10 cellular contexts compared by ENCODE assay signal in genomic region chr1:214259353-214259982, GRCh38. TPM values are rescaled to one million over a fixed set of nuclear protein-coding genes. Genes with fewer than 3 reads are reported as not detected.
DNase-seq lines count a peak whose midpoint lies in the region; ATAC-seq and TF ChIP-seq lines count a peak whose summit lies in the region.
"Had no signal": no experiment of that assay in that cellular context is flagged by ENCODE, and none has a peak within 500 bp of the region (broad histone marks: within the 10 kb centered on the region; RNA-seq: fewer than 3 reads in every experiment).

No MANE protein-coding gene starts in this region.

- no peak overlapping the region for H4K91ac ChIP-seq in mesenchymal stem cell (ENCODE audit: low read length)

- no peak overlapping the region for H3K27ac ChIP-seq in mesenchymal stem cell (ENCODE audit: low read length, poor library complexity, severe bottlenecking)
- H3K27ac ChIP-seq in transverse colon: no peak overlapping the region

- TF ChIP-seq EP300 in transverse colon (IDR thresholded peaks at IDR 0.05; ENCODE audit: low read depth): no peak

- no peak overlapping the region for H2BK120ac ChIP-seq in mesenchymal stem cell (ENCODE audit: low read depth, low read length)

- H3K18ac ChIP-seq in mesenchymal stem cell (ENCODE audit: low read depth in 1 of 2, low read length in 2 of 2): no peak overlapping the region

- no peak overlapping the region for H3K23ac ChIP-seq in mesenchymal stem cell (ENCODE audit: low read length in 2 of 2)

- H3K4me3 ChIP-seq in mesenchymal stem cell (ENCODE audit: insufficient read depth in 1 of 2, low read depth in 1 of 2, low read length in 2 of 2): no peak overlapping the region
- H3K4me3 ChIP-seq in transverse colon: no peak overlapping the region

- H2BK12ac ChIP-seq in mesenchymal stem cell (ENCODE audit: low read length in 2 of 2): no peak overlapping the region

- no peak overlapping the region for H3K14ac ChIP-seq in mesenchymal stem cell (ENCODE audit: low read length in 2 of 2)

- H3K27me3 ChIP-seq in mesenchymal stem cell (ENCODE audit: control insufficient read depth in 1 of 2, insufficient read depth in 1 of 2, low read length in 2 of 2): no peaks in the 10 kb centered on the region
- H3K27me3 ChIP-seq in transverse colon: peaks cover 44% of the 10 kb centered on the region

- peak overlapping the region; percentile 10 for H2AFZ ChIP-seq in mesenchymal stem cell (ENCODE audit: low read depth, low read length)

- no peak for TF ChIP-seq CTCF in transverse colon (IDR thresholded peaks at IDR 0.05)

- ATAC-seq in GM18907 (IDR thresholded peaks at IDR 0.05; ENCODE audit: unreplicated experiment): peak; percentile 60
- peak; percentile 37 for ATAC-seq in HG02884 (IDR thresholded peaks at IDR 0.05; ENCODE audit: unreplicated experiment)
- no peak for ATAC-seq in Right ventricle myocardium superior (ENCODE audit: poor library complexity)

- H3K79me1 ChIP-seq in mesenchymal stem cell (replicated peaks; ENCODE audit: low read length, poor library complexity, severe bottlenecking): no peaks in the 10 kb centered on the region

- in situ Hi-C loops in transverse colon (cut with MboI; ENCODE audit: low pct_ligation_motif_present in 1 of 4, low pct_unique_long_range_greater_than_20kb in 1 of 4, low sequenced_read_pairs in 3 of 4): loop anchor here in 1 of 4 donors (25.0 kb wide), 1 partner anchor 328 kb away; no protein-coding TSS in a partner anchor

- no peak overlapping the region for H3K4ac ChIP-seq in mesenchymal stem cell (ENCODE audit: low read depth in 1 of 2, low read length in 2 of 2)

- H2AK5ac ChIP-seq in mesenchymal stem cell (ENCODE audit: low read length, severe bottlenecking): no peak overlapping the region

- no peaks in the 10 kb centered on the region for H3K36me3 ChIP-seq in mesenchymal stem cell (ENCODE audit: control insufficient read depth in 1 of 2, insufficient read depth in 2 of 2, low read depth in 1 of 2, low read length in 2 of 2)
- no peaks in the 10 kb centered on the region for H3K36me3 ChIP-seq in transverse colon

- intact Hi-C loops in transverse colon (cut with DNase I; ENCODE audit: low total_unique reads): no loop called here
- intact Hi-C loops in Right ventricle myocardium superior (cut with DNase I): no loop called here

- WGBS in mesenchymal stem cell: 53% methylated on average over 2 of the region's 2 CpGs
- WGBS in transverse colon (ENCODE audit: low coverage in 1 of 2), 2 donors: 45 to 71% methylated on average over 2 of the region's 2 CpGs

- H3K4me1 ChIP-seq in mesenchymal stem cell (ENCODE audit: control insufficient read depth, insufficient read depth, low read depth, low read length) (peaks cover 6% of the 10 kb centered on the region), transverse colon (no peaks in the 10 kb centered on the region)

- no peak overlapping the region for H2BK5ac ChIP-seq in mesenchymal stem cell (ENCODE audit: low read depth, low read length, poor library complexity, severe bottlenecking)

- H3K4me2 ChIP-seq in mesenchymal stem cell (ENCODE audit: low read length, poor library complexity, severe bottlenecking): no peak overlapping the region

- no peak for TF ChIP-seq POLR2A in transverse colon (IDR thresholded peaks at IDR 0.05)

- DNase-seq in SKM-1 (lab: John Stamatoyannopoulos, UW; ENCODE audit: unreplicated experiment): peak; percentile 65
- peak; percentile 26 for DNase-seq in mesenchymal stem cell
- no peak for DNase-seq in transverse colon
- no peak for DNase-seq in 8988T
- no peak for DNase-seq in germinal center (ENCODE audit: low spot score)
- DNase-seq in Right ventricle myocardium superior: no peak
- DNase-seq: NCI-H2171, small intestine had no signal

- H3K9me3 ChIP-seq in mesenchymal stem cell (ENCODE audit: control insufficient read depth, low read length) (peaks cover 3% of the 10 kb centered on the region), transverse colon (no peaks in the 10 kb centered on the region)

- no peak overlapping the region for H3K9ac ChIP-seq in mesenchymal stem cell (ENCODE audit: low read length)

- H2BK15ac ChIP-seq in mesenchymal stem cell (ENCODE audit: low read depth, poor library complexity, severe bottlenecking): no peak overlapping the region

- peak overlapping the region; percentile 3 for H4K8ac ChIP-seq in mesenchymal stem cell (ENCODE audit: low read length)

RNA-seq across cellular contexts. Expression of gene SMYD2, which starts 21.5 kb away (rescaled TPM):
- polyA plus RNA-seq in mesenchymal stem cell (2013, experiment 1 of 2): 26.9 TPM
- 27.4 TPM for polyA plus RNA-seq in mesenchymal stem cell (2013, experiment 2 of 2)
- total RNA-seq in transverse colon (10 to 100 TPM in 3 of 4 donors, 1 to 10 TPM in 1; 8.6 to 21.8 (median 20.9) TPM), Right ventricle myocardium superior (184 TPM)

Comparison
In these comparisons a context has a peak if more than half of its experiments do, and no peak if none do; other contexts are left out.
1. DNase-seq: peak in SKM-1 (single experiment) and mesenchymal stem cell (single experiment); none in transverse colon (single experiment), 8988T (single experiment), germinal center (single experiment) and Right ventricle myocardium superior (single experiment).